Comparison of ENCODE assay signal across 16 cellular contexts in the genomic region with DNA sequence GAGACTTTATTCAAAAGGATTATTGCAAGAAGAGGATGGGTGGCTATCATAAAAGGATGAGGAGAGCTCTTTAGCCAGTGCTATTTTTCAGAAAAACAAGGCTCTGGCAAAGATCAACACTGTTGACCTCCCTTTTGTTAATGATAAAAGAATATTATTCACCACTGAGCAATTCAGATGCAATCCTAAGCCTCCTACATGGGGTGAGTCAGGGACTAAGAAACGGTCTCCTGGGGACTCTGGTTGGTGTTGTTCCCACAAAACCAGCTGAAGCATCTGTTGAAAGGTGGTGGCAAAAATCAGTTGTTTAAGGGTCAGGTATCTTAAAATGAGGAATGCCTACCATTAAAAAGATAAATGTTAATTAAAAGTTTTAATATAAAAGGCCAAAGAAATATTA. TPM values are rescaled to one million over a fixed set of nuclear protein-coding genes. Genes with fewer than 3 reads are reported as not detected.
DNase-seq lines count a peak whose midpoint lies in the region; ATAC-seq and TF ChIP-seq lines count a peak whose summit lies in the region.
"Had no signal": no experiment of that assay in that cellular context is flagged by ENCODE, and none has a peak within 500 bp of the region (broad histone marks: within the 10 kb centered on the region; RNA-seq: fewer than 3 reads in every experiment).

No MANE protein-coding gene starts in this region.

- H3K27me3 ChIP-seq in SK-N-SH (ENCODE audit: insufficient read depth), result no peaks in the 10 kb centered on the region; the same call in 1 of the 2 replicates
- no peaks in the 10 kb centered on the region for H3K27me3 ChIP-seq in colonic mucosa
- H3K27me3 ChIP-seq: dorsolateral prefrontal cortex had no signal

- no peak overlapping the region for H3K4me3 ChIP-seq in SK-N-SH (ENCODE audit: low read depth in 2 of 2, low read length in 1 of 2)
- no peak overlapping the region for H3K4me3 ChIP-seq in foreskin fibroblast (ENCODE audit: low read depth in 1 of 2, low read length in 2 of 2)
- no peak overlapping the region for H3K4me3 ChIP-seq in colonic mucosa
- H3K4me3 ChIP-seq: dorsolateral prefrontal cortex, K562 had no signal

- 7% methylated on average over 1 of the region's 1 CpG for WGBS in SK-N-SH (ENCODE audit: low lambda C conversion rate)

- no peak for TF ChIP-seq RAD21 in SK-N-SH (IDR thresholded peaks at IDR 0.05; ENCODE audit: low read length)

- H3K36me3 ChIP-seq in SK-N-SH (replicated peaks in 1 of 2; ENCODE audit: control insufficient read depth in 1 of 2, insufficient read depth in 2 of 2, low read length in 1 of 2), result no peaks in the 10 kb centered on the region
- no peaks in the 10 kb centered on the region for H3K36me3 ChIP-seq in colonic mucosa

- CTCF ChIA-PET in SK-N-SH (lab: Yijun Ruan, JAX), result interaction anchor here (0.9 kb wide), 1 partner anchor 31 kb away, joined by 3 read pairs; no protein-coding TSS in a partner anchor

- no peaks in the 10 kb centered on the region for H4K20me1 ChIP-seq in SK-N-SH (ENCODE audit: insufficient read depth)

- in situ Hi-C loops in GM13976 (cut with MboI; ENCODE audit: low sequenced_read_pairs, unreplicated experiment), result loop anchor here (5.0 kb wide), 1 partner anchor 206 kb away; no protein-coding TSS in a partner anchor

- H2AFZ ChIP-seq in SK-N-SH (ENCODE audit: low read depth), result no peak overlapping the region

- POLR2A ChIA-PET in SK-N-SH (lab: Yijun Ruan, JAX), result no interaction called here

- H3K9ac ChIP-seq in SK-N-SH, result no peak overlapping the region
- H3K9ac ChIP-seq in colonic mucosa (ENCODE audit: low read depth in 2 of 2, low read length in 2 of 2), result no peak overlapping the region

- no peak overlapping the region for H3K4me2 ChIP-seq in SK-N-SH

- H3K9me3 ChIP-seq in SK-N-SH, result no peaks in the 10 kb centered on the region
- no peaks in the 10 kb centered on the region for H3K9me3 ChIP-seq in colonic mucosa

- no peaks in the 10 kb centered on the region for H3K79me2 ChIP-seq in SK-N-SH (ENCODE audit: insufficient read depth)

- peak overlapping the region in 1 of 2 experiments; percentile 25; a peak in 1 of 4 replicates for H3K27ac ChIP-seq in SK-N-SH (ENCODE audit: low read depth in 2 of 2, low read length in 1 of 2)
- H3K27ac ChIP-seq in colonic mucosa, result no peak overlapping the region
- H3K27ac ChIP-seq: 22Rv1, dorsolateral prefrontal cortex had no signal

- peak in 1 of 2 experiments; percentile 11; a peak in 1 of 4 replicates for TF ChIP-seq EP300 in SK-N-SH (IDR thresholded peaks at IDR 0.05; ENCODE audit: borderline replicate concordance in 1 of 2, low read depth in 1 of 2, low read length in 1 of 2)

- intact Hi-C loops in colonic mucosa (cut with DNase I), result no loop called here

- ATAC-seq in SK-N-SH treated with all-trans-retinoic acid at 6 μM for 48 hours (no peak), HG03520 (IDR thresholded peaks at IDR 0.05; ENCODE audit: unreplicated experiment) (no peak), HG03442 (IDR thresholded peaks at IDR 0.05; ENCODE audit: unreplicated experiment) (no peak)
- ATAC-seq: K562; naive thymus-derived CD4-positive, alpha-beta T cell; sciatic nerve had no signal

- peaks cover 3% of the 10 kb centered on the region for H3F3A ChIP-seq in SK-N-SH (replicated peaks; ENCODE audit: insufficient read depth)

- H3K9me2 ChIP-seq in SK-N-SH, result no peaks in the 10 kb centered on the region

- H3K4me1 ChIP-seq in SK-N-SH (ENCODE audit: control insufficient read depth in 1 of 2, insufficient read depth in 2 of 2, low read depth in 1 of 2, low read length in 1 of 2), result no peaks in the 10 kb centered on the region
- H3K4me1 ChIP-seq in colonic mucosa, result no peaks in the 10 kb centered on the region

- TF ChIP-seq CTCF in SK-N-SH (IDR thresholded peaks at IDR 0.05) (no peak), foreskin fibroblast (IDR thresholded peaks at IDR 0.05; ENCODE audit: low read depth, low read length) (no peak), GM13976 (IDR thresholded peaks at IDR 0.05; ENCODE audit: borderline replicate concordance, control extremely low read depth, extremely low read depth, insufficient read depth, missing control alignments) (no peak), colonic mucosa (IDR thresholded peaks at IDR 0.05) (no peak)

- DNase-seq in SK-N-SH, result no peak
- DNase-seq in amniotic epithelial cell (ENCODE audit: low read depth), result peak; percentile 91
- peak; percentile 84 to 91 for DNase-seq in foreskin fibroblast
- DNase-seq in GM13976 (ENCODE audit: low spot score), result no peak
- DNase-seq in colonic mucosa, result no peak
- DNase-seq: dorsolateral prefrontal cortex; head of caudate nucleus; naive thymus-derived CD4-positive, alpha-beta T cell; NCI-H1694 treated with DMSO at 0.1 percent for 48 hours; NCI-H526 had no signal

TF ChIP-seq in SK-N-SH, 30 proteins besides CTCF, POLR2A, EP300 and RAD21:
- TF ChIP-seq, protein P1, sequence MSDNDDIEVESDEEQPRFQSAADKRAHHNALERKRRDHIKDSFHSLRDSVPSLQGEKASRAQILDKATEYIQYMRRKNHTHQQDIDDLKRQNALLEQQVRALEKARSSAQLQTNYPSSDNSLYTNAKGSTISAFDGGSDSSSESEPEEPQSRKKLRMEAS (IDR thresholded peaks at IDR 0.05; ENCODE audit: low read depth), result no peak
- no peak for TF ChIP-seq ELF1 (IDR thresholded peaks at IDR 0.05)
- TF ChIP-seq TAF1 (IDR thresholded peaks at IDR 0.05; ENCODE audit: borderline replicate concordance, low read depth, low read length), result no peak
- TF ChIP-seq FOXJ3 (CRISPR knock-in tag; IDR thresholded peaks at IDR 0.05), result no peak
- TF ChIP-seq TEAD4 (IDR thresholded peaks at IDR 0.05; ENCODE audit: borderline replicate concordance, insufficient read depth), result no peak; the same call in 1 of the 2 replicates
- 0 out of 2 replicates have a peak, but pooled peaks have one; percentile 12 for TF ChIP-seq TCF12 (IDR thresholded peaks at IDR 0.05)
- 0 out of 2 replicates have a peak, but pooled peaks have one; percentile 22 for TF ChIP-seq FOSL2 (IDR thresholded peaks at IDR 0.05; ENCODE audit: borderline replicate concordance, low read depth)

TF ChIP-seq in SK-N-SH treated with all-trans-retinoic acid at 6 μM for 48 hours, 23 proteins besides CTCF, POLR2A, EP300 and RAD21:
- TF ChIP-seq, protein P2, sequence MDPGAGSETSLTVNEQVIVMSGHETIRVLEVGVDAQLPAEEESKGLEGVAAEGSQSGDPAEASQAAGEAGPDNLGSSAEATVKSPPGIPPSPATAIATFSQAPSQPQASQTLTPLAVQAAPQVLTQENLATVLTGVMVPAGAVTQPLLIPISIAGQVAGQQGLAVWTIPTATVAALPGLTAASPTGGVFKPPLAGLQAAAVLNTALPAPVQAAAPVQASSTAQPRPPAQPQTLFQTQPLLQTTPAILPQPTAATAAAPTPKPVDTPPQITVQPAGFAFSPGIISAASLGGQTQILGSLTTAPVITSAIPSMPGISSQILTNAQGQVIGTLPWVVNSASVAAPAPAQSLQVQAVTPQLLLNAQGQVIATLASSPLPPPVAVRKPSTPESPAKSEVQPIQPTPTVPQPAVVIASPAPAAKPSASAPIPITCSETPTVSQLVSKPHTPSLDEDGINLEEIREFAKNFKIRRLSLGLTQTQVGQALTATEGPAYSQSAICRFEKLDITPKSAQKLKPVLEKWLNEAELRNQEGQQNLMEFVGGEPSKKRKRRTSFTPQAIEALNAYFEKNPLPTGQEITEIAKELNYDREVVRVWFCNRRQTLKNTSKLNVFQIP (CRISPR knock-in tag; IDR thresholded peaks at IDR 0.05; ENCODE audit: borderline replicate concordance, low read depth), result no peak
- no peak for TF ChIP-seq OSR1 (CRISPR knock-in tag; IDR thresholded peaks at IDR 0.05)
- no peak for TF ChIP-seq GLIS3 (CRISPR knock-in tag; IDR thresholded peaks at IDR 0.05)
- no peak for TF ChIP-seq ZFP3 (CRISPR knock-in tag; IDR thresholded peaks at IDR 0.05)
- TF ChIP-seq TSHZ2 (CRISPR knock-in tag; IDR thresholded peaks at IDR 0.05), result no peak
- no peak for TF ChIP-seq ZNF70 (CRISPR knock-in tag; IDR thresholded peaks at IDR 0.05)
- TF ChIP-seq TOX (CRISPR knock-in tag; IDR thresholded peaks at IDR 0.05; ENCODE audit: borderline replicate concordance), result no peak
- no peak for TF ChIP-seq ESRRG (CRISPR knock-in tag; IDR thresholded peaks at IDR 0.05)
- TF ChIP-seq PPARA (CRISPR knock-in tag; IDR thresholded peaks at IDR 0.05; ENCODE audit: borderline replicate concordance), result no peak
- no peak for TF ChIP-seq ISL1 (CRISPR knock-in tag; IDR thresholded peaks at IDR 0.05)
- TF ChIP-seq ZC3H10 (CRISPR knock-in tag; IDR thresholded peaks at IDR 0.05), result no peak
- no peak for TF ChIP-seq BACH2 (CRISPR knock-in tag; IDR thresholded peaks at IDR 0.05; ENCODE audit: borderline replicate concordance)
TF ChIP-seq in SK-N-SH treated with all-trans-retinoic acid at 6 μM for 48 hours: peak in this region for 0.

RNA-seq across cellular contexts. Expression of gene GCNT1, which starts 7.7 kb away (rescaled TPM):
- 0.76 and 1.1 TPM in 2 replicates for polyA plus RNA-seq in SK-N-SH (2012; rRNA removed)
- polyA plus RNA-seq in SK-N-SH (2012; cell fraction: cytosol; rRNA removed), result 0.46 and 0.76 TPM in 2 replicates
- polyA plus RNA-seq in SK-N-SH (2012; cell fraction: nucleus; rRNA removed), result 0.35 and 0.55 TPM in 2 replicates
- total RNA-seq in colonic mucosa, result 10 to 100 TPM; 36.5 to 59.9 TPM

RNA-seq across cellular contexts. Expression of gene RFK, which starts 57.0 kb away (rescaled TPM):
- polyA plus RNA-seq in SK-N-SH (2012; rRNA removed), result 7.2 and 9.3 TPM in 2 replicates
- polyA plus RNA-seq in SK-N-SH (2012; cell fraction: cytosol; rRNA removed), result 12.9 and 15.2 TPM in 2 replicates
- polyA plus RNA-seq in SK-N-SH (2012; cell fraction: nucleus; rRNA removed), result 1.8 and 3.0 TPM in 2 replicates
- 10 to 100 TPM; 28.1 to 59.4 TPM for total RNA-seq in colonic mucosa

Comparison
In these comparisons a context has a peak if more than half of its experiments do, and no peak if none do; other contexts are left out.
1. DNase-seq: peak in amniotic epithelial cell (single experiment) and foreskin fibroblast (2 of 2); none in SK-N-SH (single experiment), GM13976 (single experiment) and colonic mucosa (single experiment).